In the genomic region with DNA sequence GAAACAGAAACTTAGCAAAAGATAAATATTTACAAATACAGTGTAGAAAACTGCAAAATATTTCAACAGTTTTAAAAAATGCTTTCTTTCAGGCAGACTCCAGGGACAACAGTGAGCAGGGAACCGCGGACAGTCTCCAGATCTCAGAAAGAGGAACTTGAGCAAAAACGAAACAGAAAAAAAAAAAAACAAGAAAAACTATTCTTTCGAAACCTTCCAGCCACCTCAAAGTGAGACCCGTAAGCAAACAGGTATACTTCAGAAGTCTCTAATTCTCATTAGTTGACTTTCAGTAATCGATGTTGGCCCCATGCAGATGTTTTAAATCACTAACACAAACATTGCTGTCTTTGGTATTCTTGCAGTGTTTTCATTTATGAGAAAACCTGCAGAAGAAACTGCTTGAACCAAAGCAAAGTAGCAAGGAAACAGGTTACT, we compare ENCODE assay signal across 1 cellular context.
TF ChIP-seq lines count a peak whose summit lies in the region.

No MANE protein-coding gene starts in this region.

TF ChIP-seq in GM12878, 131 proteins besides CTCF, POLR2A, EP300 and RAD21 (continued from another document and continues in another):
- TF ChIP-seq, protein P1, sequence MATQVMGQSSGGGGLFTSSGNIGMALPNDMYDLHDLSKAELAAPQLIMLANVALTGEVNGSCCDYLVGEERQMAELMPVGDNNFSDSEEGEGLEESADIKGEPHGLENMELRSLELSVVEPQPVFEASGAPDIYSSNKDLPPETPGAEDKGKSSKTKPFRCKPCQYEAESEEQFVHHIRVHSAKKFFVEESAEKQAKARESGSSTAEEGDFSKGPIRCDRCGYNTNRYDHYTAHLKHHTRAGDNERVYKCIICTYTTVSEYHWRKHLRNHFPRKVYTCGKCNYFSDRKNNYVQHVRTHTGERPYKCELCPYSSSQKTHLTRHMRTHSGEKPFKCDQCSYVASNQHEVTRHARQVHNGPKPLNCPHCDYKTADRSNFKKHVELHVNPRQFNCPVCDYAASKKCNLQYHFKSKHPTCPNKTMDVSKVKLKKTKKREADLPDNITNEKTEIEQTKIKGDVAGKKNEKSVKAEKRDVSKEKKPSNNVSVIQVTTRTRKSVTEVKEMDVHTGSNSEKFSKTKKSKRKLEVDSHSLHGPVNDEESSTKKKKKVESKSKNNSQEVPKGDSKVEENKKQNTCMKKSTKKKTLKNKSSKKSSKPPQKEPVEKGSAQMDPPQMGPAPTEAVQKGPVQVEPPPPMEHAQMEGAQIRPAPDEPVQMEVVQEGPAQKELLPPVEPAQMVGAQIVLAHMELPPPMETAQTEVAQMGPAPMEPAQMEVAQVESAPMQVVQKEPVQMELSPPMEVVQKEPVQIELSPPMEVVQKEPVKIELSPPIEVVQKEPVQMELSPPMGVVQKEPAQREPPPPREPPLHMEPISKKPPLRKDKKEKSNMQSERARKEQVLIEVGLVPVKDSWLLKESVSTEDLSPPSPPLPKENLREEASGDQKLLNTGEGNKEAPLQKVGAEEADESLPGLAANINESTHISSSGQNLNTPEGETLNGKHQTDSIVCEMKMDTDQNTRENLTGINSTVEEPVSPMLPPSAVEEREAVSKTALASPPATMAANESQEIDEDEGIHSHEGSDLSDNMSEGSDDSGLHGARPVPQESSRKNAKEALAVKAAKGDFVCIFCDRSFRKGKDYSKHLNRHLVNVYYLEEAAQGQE (IDR thresholded peaks at IDR 0.05; ENCODE audit: low read depth, low read length) = no peak
- TF ChIP-seq, protein P2, sequence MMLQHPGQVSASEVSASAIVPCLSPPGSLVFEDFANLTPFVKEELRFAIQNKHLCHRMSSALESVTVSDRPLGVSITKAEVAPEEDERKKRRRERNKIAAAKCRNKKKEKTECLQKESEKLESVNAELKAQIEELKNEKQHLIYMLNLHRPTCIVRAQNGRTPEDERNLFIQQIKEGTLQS (IDR thresholded peaks at IDR 0.05; ENCODE audit: borderline replicate concordance, extremely low read depth, low read depth, low read length) = no peak
- TF ChIP-seq, protein P3, sequence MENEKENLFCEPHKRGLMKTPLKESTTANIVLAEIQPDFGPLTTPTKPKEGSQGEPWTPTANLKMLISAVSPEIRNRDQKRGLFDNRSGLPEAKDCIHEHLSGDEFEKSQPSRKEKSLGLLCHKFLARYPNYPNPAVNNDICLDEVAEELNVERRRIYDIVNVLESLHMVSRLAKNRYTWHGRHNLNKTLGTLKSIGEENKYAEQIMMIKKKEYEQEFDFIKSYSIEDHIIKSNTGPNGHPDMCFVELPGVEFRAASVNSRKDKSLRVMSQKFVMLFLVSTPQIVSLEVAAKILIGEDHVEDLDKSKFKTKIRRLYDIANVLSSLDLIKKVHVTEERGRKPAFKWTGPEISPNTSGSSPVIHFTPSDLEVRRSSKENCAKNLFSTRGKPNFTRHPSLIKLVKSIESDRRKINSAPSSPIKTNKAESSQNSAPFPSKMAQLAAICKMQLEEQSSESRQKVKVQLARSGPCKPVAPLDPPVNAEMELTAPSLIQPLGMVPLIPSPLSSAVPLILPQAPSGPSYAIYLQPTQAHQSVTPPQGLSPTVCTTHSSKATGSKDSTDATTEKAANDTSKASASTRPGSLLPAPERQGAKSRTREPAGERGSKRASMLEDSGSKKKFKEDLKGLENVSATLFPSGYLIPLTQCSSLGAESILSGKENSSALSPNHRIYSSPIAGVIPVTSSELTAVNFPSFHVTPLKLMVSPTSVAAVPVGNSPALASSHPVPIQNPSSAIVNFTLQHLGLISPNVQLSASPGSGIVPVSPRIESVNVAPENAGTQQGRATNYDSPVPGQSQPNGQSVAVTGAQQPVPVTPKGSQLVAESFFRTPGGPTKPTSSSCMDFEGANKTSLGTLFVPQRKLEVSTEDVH (IDR thresholded peaks at IDR 0.05; ENCODE audit: low read depth, partially characterized antibody) = no peak
- TF ChIP-seq STAT1 (conservative IDR thresholded peaks at IDR 0.05) (no peak), TAF1 (IDR thresholded peaks at IDR 0.05; ENCODE audit: borderline replicate concordance, low read depth, low read length) (no peak), MTA3 (IDR thresholded peaks at IDR 0.05; ENCODE audit: borderline replicate concordance, low read length) (peak; percentile 73; the same call in 1 of the 2 replicates), MYC (IDR thresholded peaks at IDR 0.05; ENCODE audit: insufficient read depth, insufficient read length, insufficient replicate concordance, low read length, severe bottlenecking) (no peak), STAT3 (IDR thresholded peaks at IDR 0.05; ENCODE audit: low read depth, low read length) (0 out of 2 replicates have a peak, but pooled peaks have one; percentile 65), SPI1 (IDR thresholded peaks at IDR 0.05; ENCODE audit: borderline replicate concordance, insufficient read depth, low read depth, low read length) (peak; percentile 72), ETV6 (conservative IDR thresholded peaks at IDR 0.05 in 1 of 2, IDR thresholded peaks at IDR 0.05 in 1 of 2; ENCODE audit: borderline replicate concordance in 1 of 2, low read depth in 1 of 2) (peak in 1 of 2 experiments; percentile 86; a peak in 2 of 4 replicates), NFXL1 (IDR thresholded peaks at IDR 0.05; ENCODE audit: borderline replicate concordance) (no peak), ZSCAN29 (IDR thresholded peaks at IDR 0.05) (no peak), TBL1XR1 (IDR thresholded peaks at IDR 0.05; ENCODE audit: low read depth, low read length) (0 out of 2 replicates have a peak, but pooled peaks have one; percentile 19), ZBED1 (IDR thresholded peaks at IDR 0.05; ENCODE audit: borderline replicate concordance) (no peak), NBN (IDR thresholded peaks at IDR 0.05) (peak; percentile 89), PML (IDR thresholded peaks at IDR 0.05; ENCODE audit: low read length) (no peak), TCF3 (IDR thresholded peaks at IDR 0.05; ENCODE audit: borderline replicate concordance, insufficient read depth, low read depth, low read length) (peak; percentile 41; the same call in 1 of the 2 replicates), TARDBP (IDR thresholded peaks at IDR 0.05; ENCODE audit: borderline replicate concordance) (no peak)
- TF ChIP-seq, protein P4, sequence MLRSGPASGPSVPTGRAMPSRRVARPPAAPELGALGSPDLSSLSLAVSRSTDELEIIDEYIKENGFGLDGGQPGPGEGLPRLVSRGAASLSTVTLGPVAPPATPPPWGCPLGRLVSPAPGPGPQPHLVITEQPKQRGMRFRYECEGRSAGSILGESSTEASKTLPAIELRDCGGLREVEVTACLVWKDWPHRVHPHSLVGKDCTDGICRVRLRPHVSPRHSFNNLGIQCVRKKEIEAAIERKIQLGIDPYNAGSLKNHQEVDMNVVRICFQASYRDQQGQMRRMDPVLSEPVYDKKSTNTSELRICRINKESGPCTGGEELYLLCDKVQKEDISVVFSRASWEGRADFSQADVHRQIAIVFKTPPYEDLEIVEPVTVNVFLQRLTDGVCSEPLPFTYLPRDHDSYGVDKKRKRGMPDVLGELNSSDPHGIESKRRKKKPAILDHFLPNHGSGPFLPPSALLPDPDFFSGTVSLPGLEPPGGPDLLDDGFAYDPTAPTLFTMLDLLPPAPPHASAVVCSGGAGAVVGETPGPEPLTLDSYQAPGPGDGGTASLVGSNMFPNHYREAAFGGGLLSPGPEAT (IDR thresholded peaks at IDR 0.05; ENCODE audit: low read depth) = peak; percentile 78; the same call in 1 of the 2 replicates
- TF ChIP-seq, protein P5, sequence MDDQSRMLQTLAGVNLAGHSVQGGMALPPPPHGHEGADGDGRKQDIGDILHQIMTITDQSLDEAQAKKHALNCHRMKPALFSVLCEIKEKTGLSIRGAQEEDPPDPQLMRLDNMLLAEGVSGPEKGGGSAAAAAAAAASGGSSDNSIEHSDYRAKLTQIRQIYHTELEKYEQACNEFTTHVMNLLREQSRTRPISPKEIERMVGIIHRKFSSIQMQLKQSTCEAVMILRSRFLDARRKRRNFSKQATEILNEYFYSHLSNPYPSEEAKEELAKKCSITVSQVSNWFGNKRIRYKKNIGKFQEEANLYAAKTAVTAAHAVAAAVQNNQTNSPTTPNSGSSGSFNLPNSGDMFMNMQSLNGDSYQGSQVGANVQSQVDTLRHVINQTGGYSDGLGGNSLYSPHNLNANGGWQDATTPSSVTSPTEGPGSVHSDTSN (IDR thresholded peaks at IDR 0.05; ENCODE audit: insufficient replicate concordance, low read depth, low read length) = no peak
- TF ChIP-seq, protein P6, sequence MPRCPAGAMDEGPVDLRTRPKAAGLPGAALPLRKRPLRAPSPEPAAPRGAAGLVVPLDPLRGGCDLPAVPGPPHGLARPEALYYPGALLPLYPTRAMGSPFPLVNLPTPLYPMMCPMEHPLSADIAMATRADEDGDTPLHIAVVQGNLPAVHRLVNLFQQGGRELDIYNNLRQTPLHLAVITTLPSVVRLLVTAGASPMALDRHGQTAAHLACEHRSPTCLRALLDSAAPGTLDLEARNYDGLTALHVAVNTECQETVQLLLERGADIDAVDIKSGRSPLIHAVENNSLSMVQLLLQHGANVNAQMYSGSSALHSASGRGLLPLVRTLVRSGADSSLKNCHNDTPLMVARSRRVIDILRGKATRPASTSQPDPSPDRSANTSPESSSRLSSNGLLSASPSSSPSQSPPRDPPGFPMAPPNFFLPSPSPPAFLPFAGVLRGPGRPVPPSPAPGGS (IDR thresholded peaks at IDR 0.05; ENCODE audit: borderline replicate concordance, insufficient read depth, low read depth, low read length, poor library complexity, severe bottlenecking) = no peak
- TF ChIP-seq, protein P7, sequence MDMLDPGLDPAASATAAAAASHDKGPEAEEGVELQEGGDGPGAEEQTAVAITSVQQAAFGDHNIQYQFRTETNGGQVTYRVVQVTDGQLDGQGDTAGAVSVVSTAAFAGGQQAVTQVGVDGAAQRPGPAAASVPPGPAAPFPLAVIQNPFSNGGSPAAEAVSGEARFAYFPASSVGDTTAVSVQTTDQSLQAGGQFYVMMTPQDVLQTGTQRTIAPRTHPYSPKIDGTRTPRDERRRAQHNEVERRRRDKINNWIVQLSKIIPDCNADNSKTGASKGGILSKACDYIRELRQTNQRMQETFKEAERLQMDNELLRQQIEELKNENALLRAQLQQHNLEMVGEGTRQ (IDR thresholded peaks at IDR 0.05; ENCODE audit: borderline replicate concordance, low read depth, low read length) = no peak
- TF ChIP-seq, protein P8, sequence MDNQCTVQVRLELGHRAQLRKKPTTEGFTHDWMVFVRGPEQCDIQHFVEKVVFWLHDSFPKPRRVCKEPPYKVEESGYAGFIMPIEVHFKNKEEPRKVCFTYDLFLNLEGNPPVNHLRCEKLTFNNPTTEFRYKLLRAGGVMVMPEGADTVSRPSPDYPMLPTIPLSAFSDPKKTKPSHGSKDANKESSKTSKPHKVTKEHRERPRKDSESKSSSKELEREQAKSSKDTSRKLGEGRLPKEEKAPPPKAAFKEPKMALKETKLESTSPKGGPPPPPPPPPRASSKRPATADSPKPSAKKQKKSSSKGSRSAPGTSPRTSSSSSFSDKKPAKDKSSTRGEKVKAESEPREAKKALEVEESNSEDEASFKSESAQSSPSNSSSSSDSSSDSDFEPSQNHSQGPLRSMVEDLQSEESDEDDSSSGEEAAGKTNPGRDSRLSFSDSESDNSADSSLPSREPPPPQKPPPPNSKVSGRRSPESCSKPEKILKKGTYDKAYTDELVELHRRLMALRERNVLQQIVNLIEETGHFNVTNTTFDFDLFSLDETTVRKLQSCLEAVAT (IDR thresholded peaks at IDR 0.05) = 0 out of 2 replicates have a peak, but pooled peaks have one; percentile 36
- TF ChIP-seq, protein P9, sequence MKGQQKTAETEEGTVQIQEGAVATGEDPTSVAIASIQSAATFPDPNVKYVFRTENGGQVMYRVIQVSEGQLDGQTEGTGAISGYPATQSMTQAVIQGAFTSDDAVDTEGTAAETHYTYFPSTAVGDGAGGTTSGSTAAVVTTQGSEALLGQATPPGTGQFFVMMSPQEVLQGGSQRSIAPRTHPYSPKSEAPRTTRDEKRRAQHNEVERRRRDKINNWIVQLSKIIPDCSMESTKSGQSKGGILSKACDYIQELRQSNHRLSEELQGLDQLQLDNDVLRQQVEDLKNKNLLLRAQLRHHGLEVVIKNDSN (IDR thresholded peaks at IDR 0.05; ENCODE audit: borderline replicate concordance, extremely low read length, insufficient read depth, low read depth, low read length) = no peak
- TF ChIP-seq, protein P10, sequence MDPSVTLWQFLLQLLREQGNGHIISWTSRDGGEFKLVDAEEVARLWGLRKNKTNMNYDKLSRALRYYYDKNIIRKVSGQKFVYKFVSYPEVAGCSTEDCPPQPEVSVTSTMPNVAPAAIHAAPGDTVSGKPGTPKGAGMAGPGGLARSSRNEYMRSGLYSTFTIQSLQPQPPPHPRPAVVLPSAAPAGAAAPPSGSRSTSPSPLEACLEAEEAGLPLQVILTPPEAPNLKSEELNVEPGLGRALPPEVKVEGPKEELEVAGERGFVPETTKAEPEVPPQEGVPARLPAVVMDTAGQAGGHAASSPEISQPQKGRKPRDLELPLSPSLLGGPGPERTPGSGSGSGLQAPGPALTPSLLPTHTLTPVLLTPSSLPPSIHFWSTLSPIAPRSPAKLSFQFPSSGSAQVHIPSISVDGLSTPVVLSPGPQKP (IDR thresholded peaks at IDR 0.05; ENCODE audit: low read depth, low read length) = no peak
- TF ChIP-seq, protein P11, sequence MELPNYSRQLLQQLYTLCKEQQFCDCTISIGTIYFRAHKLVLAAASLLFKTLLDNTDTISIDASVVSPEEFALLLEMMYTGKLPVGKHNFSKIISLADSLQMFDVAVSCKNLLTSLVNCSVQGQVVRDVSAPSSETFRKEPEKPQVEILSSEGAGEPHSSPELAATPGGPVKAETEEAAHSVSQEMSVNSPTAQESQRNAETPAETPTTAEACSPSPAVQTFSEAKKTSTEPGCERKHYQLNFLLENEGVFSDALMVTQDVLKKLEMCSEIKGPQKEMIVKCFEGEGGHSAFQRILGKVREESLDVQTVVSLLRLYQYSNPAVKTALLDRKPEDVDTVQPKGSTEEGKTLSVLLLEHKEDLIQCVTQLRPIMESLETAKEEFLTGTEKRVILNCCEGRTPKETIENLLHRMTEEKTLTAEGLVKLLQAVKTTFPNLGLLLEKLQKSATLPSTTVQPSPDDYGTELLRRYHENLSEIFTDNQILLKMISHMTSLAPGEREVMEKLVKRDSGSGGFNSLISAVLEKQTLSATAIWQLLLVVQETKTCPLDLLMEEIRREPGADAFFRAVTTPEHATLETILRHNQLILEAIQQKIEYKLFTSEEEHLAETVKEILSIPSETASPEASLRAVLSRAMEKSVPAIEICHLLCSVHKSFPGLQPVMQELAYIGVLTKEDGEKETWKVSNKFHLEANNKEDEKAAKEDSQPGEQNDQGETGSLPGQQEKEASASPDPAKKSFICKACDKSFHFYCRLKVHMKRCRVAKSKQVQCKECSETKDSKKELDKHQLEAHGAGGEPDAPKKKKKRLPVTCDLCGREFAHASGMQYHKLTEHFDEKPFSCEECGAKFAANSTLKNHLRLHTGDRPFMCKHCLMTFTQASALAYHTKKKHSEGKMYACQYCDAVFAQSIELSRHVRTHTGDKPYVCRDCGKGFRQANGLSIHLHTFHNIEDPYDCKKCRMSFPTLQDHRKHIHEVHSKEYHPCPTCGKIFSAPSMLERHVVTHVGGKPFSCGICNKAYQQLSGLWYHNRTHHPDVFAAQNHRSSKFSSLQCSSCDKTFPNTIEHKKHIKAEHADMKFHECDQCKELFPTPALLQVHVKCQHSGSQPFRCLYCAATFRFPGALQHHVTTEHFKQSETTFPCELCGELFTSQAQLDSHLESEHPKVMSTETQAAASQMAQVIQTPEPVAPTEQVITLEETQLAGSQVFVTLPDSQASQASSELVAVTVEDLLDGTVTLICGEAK (IDR thresholded peaks at IDR 0.05; ENCODE audit: borderline replicate concordance) = no peak
- TF ChIP-seq, protein P12, sequence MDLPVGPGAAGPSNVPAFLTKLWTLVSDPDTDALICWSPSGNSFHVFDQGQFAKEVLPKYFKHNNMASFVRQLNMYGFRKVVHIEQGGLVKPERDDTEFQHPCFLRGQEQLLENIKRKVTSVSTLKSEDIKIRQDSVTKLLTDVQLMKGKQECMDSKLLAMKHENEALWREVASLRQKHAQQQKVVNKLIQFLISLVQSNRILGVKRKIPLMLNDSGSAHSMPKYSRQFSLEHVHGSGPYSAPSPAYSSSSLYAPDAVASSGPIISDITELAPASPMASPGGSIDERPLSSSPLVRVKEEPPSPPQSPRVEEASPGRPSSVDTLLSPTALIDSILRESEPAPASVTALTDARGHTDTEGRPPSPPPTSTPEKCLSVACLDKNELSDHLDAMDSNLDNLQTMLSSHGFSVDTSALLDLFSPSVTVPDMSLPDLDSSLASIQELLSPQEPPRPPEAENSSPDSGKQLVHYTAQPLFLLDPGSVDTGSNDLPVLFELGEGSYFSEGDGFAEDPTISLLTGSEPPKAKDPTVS (IDR thresholded peaks at IDR 0.05; ENCODE audit: low read depth, low read length) = no peak
